8 cellular contexts compared by ENCODE assay signal in the genomic region with DNA sequence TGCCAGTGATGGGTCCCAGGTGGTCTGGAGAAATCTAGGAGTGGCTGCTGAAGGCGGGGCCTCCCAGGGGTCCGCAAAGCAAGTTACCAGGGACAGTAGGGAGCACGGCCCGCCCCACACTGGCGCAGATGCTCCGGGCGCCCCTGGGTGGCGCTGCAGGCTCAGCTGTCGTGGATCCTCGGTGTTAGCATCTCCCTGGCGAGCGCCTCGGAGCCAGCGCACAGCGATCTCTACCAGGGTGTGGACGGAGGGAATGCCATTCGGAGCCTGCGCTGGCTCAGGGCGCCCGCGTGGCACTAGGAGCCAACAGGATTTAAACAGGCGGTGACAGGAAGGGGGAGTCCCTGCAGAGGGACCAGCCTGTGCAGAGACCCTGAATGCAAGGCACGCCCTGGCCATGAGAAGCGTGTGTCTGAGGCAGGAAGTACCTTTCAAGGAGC. TPM values are rescaled to one million over a fixed set of nuclear protein-coding genes. Genes with fewer than 3 reads are reported as not detected.
DNase-seq lines count a peak whose midpoint lies in the region; ATAC-seq and TF ChIP-seq lines count a peak whose summit lies in the region.

No MANE protein-coding gene starts in this region.

- H3K4me1 ChIP-seq in Panc1 (ENCODE audit: control insufficient read depth, insufficient read depth, low read length) = peaks cover 13% of the 10 kb centered on the region

- no peaks in the 10 kb centered on the region for H4K20me1 ChIP-seq in neural cell (ENCODE audit: insufficient read depth)

- TF ChIP-seq EP300 in neural cell (conservative IDR thresholded peaks at IDR 0.05; ENCODE audit: poor library complexity, severe bottlenecking) = no peak

- H3K79me2 ChIP-seq in neural cell (replicated peaks; ENCODE audit: insufficient read depth, low read length) = no peaks in the 10 kb centered on the region

- peak; percentile 46 for ATAC-seq in GM19468 (IDR thresholded peaks at IDR 0.05; ENCODE audit: extremely low read depth, unreplicated experiment)
- ATAC-seq in Panc1 = peak; percentile 95
- ATAC-seq in activated T-cell treated with anti-CD3 and anti-CD28 coated beads, Interleukin-2, amount 50 U/mL, for 72 hours (replicated peaks in 1 of 2) = peak; percentile 94 to 98

- H3F3A ChIP-seq in neural cell (ENCODE audit: insufficient read depth, low read length, poor library complexity, severe bottlenecking) = no peaks in the 10 kb centered on the region

- H3K27ac Mint-ChIP-seq in CD14-positive monocyte = peak overlapping the region in 1 of 7 donors; percentile 38
- H3K27ac Mint-ChIP-seq in activated T-cell treated with anti-CD3 and anti-CD28 coated beads, Interleukin-2, amount 50 U/mL, for 72 hours = no peak overlapping the region
- H3K27ac Mint-ChIP-seq in stimulated activated naive CD8-positive, alpha-beta T cell treated with anti-CD3 and anti-CD28 coated beads, Interleukin-15, Interleukin-2, amounts not matched to agents 100 ng/mL and 50 ng/mL, for 24 hours = no peak overlapping the region

- no peaks in the 10 kb centered on the region for H3K27me3 ChIP-seq in Panc1 (ENCODE audit: control insufficient read depth, insufficient read depth, low read length)
- H3K27me3 ChIP-seq in neural cell (ENCODE audit: insufficient read depth, low read depth, low read length) = no peaks in the 10 kb centered on the region

- in situ Hi-C loops in KBM-7 (cut with MboI; ENCODE audit: low pct_unique_long_range_greater_than_20kb, low sequenced_read_pairs) (no loop called here), Panc1 (cut with HindIII; ENCODE audit: low pct_unique_long_range_greater_than_20kb, low sequenced_read_pairs) (no loop called here)

- H3K4me2 ChIP-seq in neural cell (ENCODE audit: low read length) = no peak overlapping the region

- H3K36me3 ChIP-seq in Panc1 (ENCODE audit: control insufficient read depth, insufficient read depth, low read length) (no peaks in the 10 kb centered on the region), neural cell (ENCODE audit: insufficient read depth, low read length) (no peaks in the 10 kb centered on the region)

- intact Hi-C loops in CD14-positive monocyte (cut with micrococcal nuclease) (loop anchor here in 1 of 2 donors (2.0 kb wide), 1 partner anchor 74 kb away; no protein-coding TSS in a partner anchor), Panc1 (cut with micrococcal nuclease; ENCODE audit: unreplicated experiment) (loop anchor here (1.0 kb wide), 1 partner anchor 76 kb away; no protein-coding TSS in a partner anchor)

- H3K4me1 Mint-ChIP-seq in CD14-positive monocyte = peaks cover 7% of the 10 kb centered on the region
- peaks cover 5% of the 10 kb centered on the region for H3K4me1 Mint-ChIP-seq in activated T-cell treated with anti-CD3 and anti-CD28 coated beads, Interleukin-2, amount 50 U/mL, for 72 hours (ENCODE audit: low read depth)
- peaks cover 3% of the 10 kb centered on the region for H3K4me1 Mint-ChIP-seq in stimulated activated naive CD8-positive, alpha-beta T cell treated with anti-CD3 and anti-CD28 coated beads, Interleukin-15, Interleukin-2, amounts not matched to agents 100 ng/mL and 50 ng/mL, for 24 hours (ENCODE audit: low read depth)

- H3K9ac ChIP-seq in neural cell (ENCODE audit: low read length) = no peak overlapping the region

- H3K36me3 Mint-ChIP-seq in CD14-positive monocyte = peaks cover 0 to 3% of the 10 kb centered on the region in 2 donors
- no peaks in the 10 kb centered on the region for H3K36me3 Mint-ChIP-seq in activated T-cell treated with anti-CD3 and anti-CD28 coated beads, Interleukin-2, amount 50 U/mL, for 72 hours (ENCODE audit: insufficient read depth in 2 of 2)
- no peaks in the 10 kb centered on the region for H3K36me3 Mint-ChIP-seq in stimulated activated naive CD8-positive, alpha-beta T cell treated with anti-CD3 and anti-CD28 coated beads, Interleukin-15, Interleukin-2, amounts not matched to agents 100 ng/mL and 50 ng/mL, for 24 hours (ENCODE audit: low read depth)

- H3K4me3 ChIP-seq in Panc1 (ENCODE audit: low read depth in 2 of 2, low read length in 2 of 2) (peak overlapping the region in 1 of 2 experiments; percentile 40; a peak in 2 of 4 replicates), fibroblast of the aortic adventitia (ENCODE audit: low read depth, low read length) (no peak overlapping the region), neural cell (ENCODE audit: low read length) (peak overlapping the region; percentile 17)

- peak; percentile 63 for DNase-seq in CD14-positive monocyte (ENCODE audit: low spot score)
- peak; percentile 86 for DNase-seq in KBM-7
- peak; percentile 25 for DNase-seq in Panc1 (ENCODE audit: low read depth, low spot score)
- peak; percentile 76 to 82 for DNase-seq in activated T-cell treated with anti-CD3 and anti-CD28 coated beads, Interleukin-2, amount 50 U/mL, for 72 hours
- peak; percentile 77 for DNase-seq in fibroblast of the aortic adventitia (ENCODE audit: low read depth)

- H3K27ac ChIP-seq in Panc1 (ENCODE audit: low read length) (peak overlapping the region; percentile 48; the same call in 1 of the 2 replicates), neural cell (ENCODE audit: low read length) (no peak overlapping the region)

- no peak overlapping the region for H2AFZ ChIP-seq in neural cell (ENCODE audit: low read depth, low read length)

- H3K27me3 Mint-ChIP-seq in CD14-positive monocyte (ENCODE audit: low read depth in 3 of 3) = peaks cover 7 to 19% (median 13%) of the 10 kb centered on the region in 3 donors
- no peaks in the 10 kb centered on the region for H3K27me3 Mint-ChIP-seq in activated T-cell treated with anti-CD3 and anti-CD28 coated beads, Interleukin-2, amount 50 U/mL, for 72 hours (ENCODE audit: low read depth)
- H3K27me3 Mint-ChIP-seq in stimulated activated naive CD8-positive, alpha-beta T cell treated with anti-CD3 and anti-CD28 coated beads, Interleukin-15, Interleukin-2, amounts not matched to agents 100 ng/mL and 50 ng/mL, for 24 hours = no peaks in the 10 kb centered on the region

- TF ChIP-seq CTCF in CD14-positive monocyte (IDR thresholded peaks at IDR 0.05) = peak; percentile 96
- peak; percentile 97 for TF ChIP-seq CTCF in Panc1 (IDR thresholded peaks at IDR 0.05)
- peak; percentile 93 for TF ChIP-seq CTCF in fibroblast of the aortic adventitia (IDR thresholded peaks at IDR 0.05; ENCODE audit: insufficient read depth, low read length)
- peak; percentile 84 for TF ChIP-seq CTCF in neural cell (IDR thresholded peaks at IDR 0.05; ENCODE audit: poor library complexity, severe bottlenecking)

- H3K9me3 ChIP-seq in Panc1 (ENCODE audit: control insufficient read depth, insufficient read depth, low read depth, low read length) (no peaks in the 10 kb centered on the region), neural cell (ENCODE audit: low read length) (no peaks in the 10 kb centered on the region)

- no peaks in the 10 kb centered on the region for H3K9me2 ChIP-seq in neural cell (ENCODE audit: insufficient read depth, low read length)

- TF ChIP-seq RAD21 in neural cell (conservative IDR thresholded peaks at IDR 0.05) = peak; percentile 82

- POLR2A ChIA-PET in Panc1 (lab: Charles Lee) = no interaction called here

- no peaks in the 10 kb centered on the region for H3K9me3 Mint-ChIP-seq in CD14-positive monocyte
- no peaks in the 10 kb centered on the region for H3K9me3 Mint-ChIP-seq in activated T-cell treated with anti-CD3 and anti-CD28 coated beads, Interleukin-2, amount 50 U/mL, for 72 hours
- H3K9me3 Mint-ChIP-seq in stimulated activated naive CD8-positive, alpha-beta T cell treated with anti-CD3 and anti-CD28 coated beads, Interleukin-15, Interleukin-2, amounts not matched to agents 100 ng/mL and 50 ng/mL, for 24 hours = no peaks in the 10 kb centered on the region

- BruUV-seq in Panc1 (replicated peaks; lab: Mats Ljungman, UMichigan) = no TSS peak

- H3K4me3 Mint-ChIP-seq in CD14-positive monocyte = peak overlapping the region in 1 of 2 donors; percentile 75
- H3K4me3 Mint-ChIP-seq in activated T-cell treated with anti-CD3 and anti-CD28 coated beads, Interleukin-2, amount 50 U/mL, for 72 hours = peak overlapping the region; percentile 75 to 82
- peak overlapping the region; percentile 64 for H3K4me3 Mint-ChIP-seq in stimulated activated naive CD8-positive, alpha-beta T cell treated with anti-CD3 and anti-CD28 coated beads, Interleukin-15, Interleukin-2, amounts not matched to agents 100 ng/mL and 50 ng/mL, for 24 hours

- CTCF ChIA-PET in Panc1 (lab: Charles Lee) = interaction anchor here (0.7 to 2.0 kb wide), 7 partner anchors 14 to 237 kb away, joined by 3 to 13 read pairs (median 4); no protein-coding TSS in a partner anchor

TF ChIP-seq in neural cell, 6 proteins besides CTCF, POLR2A, EP300 and RAD21 (continues in another document):
- no peak for TF ChIP-seq MXI1 (conservative IDR thresholded peaks at IDR 0.05; ENCODE audit: poor library complexity, severe bottlenecking)
- peak; percentile 84 for TF ChIP-seq SMC3 (conservative IDR thresholded peaks at IDR 0.05; ENCODE audit: poor library complexity)

RNA-seq across cellular contexts. Expression of a gene that starts 20.2 kb away (rescaled TPM):
- 1 to 10 TPM; 2.5 to 5.8 TPM for polyA plus RNA-seq in CD14-positive monocyte
- 22.6 TPM for total RNA-seq in Panc1 (2021; ENCODE audit: unreplicated experiment)
- polyA plus RNA-seq in Panc1 (2012; ENCODE audit: insufficient read length) = 31.6 TPM
- total RNA-seq in activated T-cell treated with anti-CD3 and anti-CD28 coated beads, Interleukin-2, amount 50 U/mL, for 72 hours = 10 to 100 TPM; 14.7 to 22.3 TPM
- 22.1 and 35.9 TPM in 2 replicates for total RNA-seq in fibroblast of the aortic adventitia (ENCODE audit: low replicate concordance)
- 35.4 and 45.7 TPM in 2 replicates for polyA plus RNA-seq in neural cell
- polyA minus RNA-seq in neural cell = 8.9 and 15.1 TPM in 2 replicates

RNA-seq across cellular contexts. Expression of a gene that starts 43.1 kb away (rescaled TPM):
- polyA plus RNA-seq in CD14-positive monocyte (10 to 100 TPM in 1 of 2 donors, 1 to 10 TPM in 1; 5.1 to 19.9 TPM), neural cell (145 and 152 TPM in 2 replicates)
- total RNA-seq in Panc1 (2021; ENCODE audit: unreplicated experiment) (679 TPM), fibroblast of the aortic adventitia (ENCODE audit: low replicate concordance) (125 and 143 TPM in 2 replicates)
- polyA plus RNA-seq in Panc1 (2012; ENCODE audit: insufficient read length) = 887 TPM
- 10 to 100 TPM; 23.3 to 70.4 TPM for total RNA-seq in activated T-cell treated with anti-CD3 and anti-CD28 coated beads, Interleukin-2, amount 50 U/mL, for 72 hours
- polyA minus RNA-seq in neural cell = 211 and 242 TPM in 2 replicates

RNA-seq across cellular contexts. Expression of a gene that starts 46.2 kb away (rescaled TPM):
- not detected for polyA plus RNA-seq in CD14-positive monocyte
- total RNA-seq in Panc1 (2021; ENCODE audit: unreplicated experiment) = 8.9 TPM
- 17.7 TPM for polyA plus RNA-seq in Panc1 (2012; ENCODE audit: insufficient read length)
- total RNA-seq in activated T-cell treated with anti-CD3 and anti-CD28 coated beads, Interleukin-2, amount 50 U/mL, for 72 hours = under 1 TPM; 0.34 to 0.49 TPM
- total RNA-seq in fibroblast of the aortic adventitia (ENCODE audit: low replicate concordance) = 17.1 and 50.7 TPM in 2 replicates
- polyA plus RNA-seq in neural cell = 1.6 and 4.0 TPM in 2 replicates
- 1.9 TPM in 2 replicates for polyA minus RNA-seq in neural cell

RNA-seq across cellular contexts. Expression of a gene that starts 54.4 kb away (rescaled TPM):
- 10 to 100 TPM; 29.2 to 31.8 TPM for polyA plus RNA-seq in CD14-positive monocyte
- total RNA-seq in Panc1 (2021; ENCODE audit: unreplicated experiment) = 186 TPM
- polyA plus RNA-seq in Panc1 (2012; ENCODE audit: insufficient read length) = 219 TPM
- 10 to 100 TPM in 1 of 2 donors, 1 to 10 TPM in 1; 8.5 to 17.7 TPM for total RNA-seq in activated T-cell treated with anti-CD3 and anti-CD28 coated beads, Interleukin-2, amount 50 U/mL, for 72 hours
- 48.8 and 74.1 TPM in 2 replicates for total RNA-seq in fibroblast of the aortic adventitia (ENCODE audit: low replicate concordance)
- 102 and 119 TPM in 2 replicates for polyA plus RNA-seq in neural cell
- polyA minus RNA-seq in neural cell = 150 and 199 TPM in 2 replicates

Comparison
In these comparisons a context has a peak if more than half of its experiments do, and no peak if none do; other contexts are left out.
1. DNase-seq: peak in every context shown above with its lines; median percentile 86 in KBM-7; 79 in activated T-cell treated with anti-CD3 and anti-CD28 coated beads, Interleukin-2, amount 50 U/mL, for 72 hours; 77 in fibroblast of the aortic adventitia; 63 in CD14-positive monocyte; 25 in Panc1.
2. ATAC-seq: peak in every context shown above with its lines; median percentile 96 in activated T-cell treated with anti-CD3 and anti-CD28 coated beads, Interleukin-2, amount 50 U/mL, for 72 hours; 95 in Panc1; 46 in GM19468.